In genomic region chr14:89773151-89773550, GRCh38 we compare ENCODE assay signal across 10 cellular contexts.
DNase-seq lines count a peak whose midpoint lies in the region; ATAC-seq, FAIRE-seq and TF ChIP-seq lines count a peak whose summit lies in the region.
"Had no signal": no experiment of that assay in that cellular context is flagged by ENCODE, and none has a peak within 500 bp of the region (broad histone marks: within the 10 kb centered on the region; RNA-seq: fewer than 3 reads in every experiment).

No MANE protein-coding gene starts in this region.

- in situ Hi-C loops in GM12878 (cut with MboI) = loop anchor here (5.0 to 25.0 kb wide), 2 partner anchors 341 to 736 kb away; no protein-coding TSS in a partner anchor

- ATAC-seq in GM18498 (IDR thresholded peaks at IDR 0.05; ENCODE audit: unreplicated experiment) (peak; percentile 37), HG03175 (IDR thresholded peaks at IDR 0.05; ENCODE audit: unreplicated experiment) (peak; percentile 38), GM12878 (peak; percentile 49)

- no peak overlapping the region; the same call in 1 of the 2 replicates for H3K9ac ChIP-seq in GM12878 (ENCODE audit: control insufficient read depth, insufficient read depth, low read length)
- H3K9ac ChIP-seq: parathyroid adenoma had no signal

- RAD21 ChIA-PET in GM12878 (lab: Charles Lee; ENCODE audit: unreplicated experiment) = interaction anchor here (1.2 to 1.4 kb wide), 2 partner anchors 132 to 437 kb away, joined by 3 read pairs; no protein-coding TSS in a partner anchor

- H3K79me2 ChIP-seq in GM12878 (ENCODE audit: control insufficient read depth, insufficient read depth, low read length) = no peaks in the 10 kb centered on the region
- H3K79me2 ChIP-seq: parathyroid adenoma had no signal

- SMC1A ChIA-PET in GM12878 (lab: Charles Lee; ENCODE audit: uncharacterized antibody, unreplicated experiment) = interaction anchor here (0.7 to 1.5 kb wide), 4 partner anchors 19 to 366 kb away, joined by 3 read pairs; no protein-coding TSS in a partner anchor

- POLR2A ChIA-PET in GM12878 (lab: Charles Lee) = interaction anchor here (0.6 kb wide), 1 partner anchor 19 kb away, joined by 3 read pairs; no protein-coding TSS in a partner anchor

- peak overlapping the region; percentile 34; the same call in 1 of the 2 replicates for H3K4me3 ChIP-seq in GM12878
- no peak overlapping the region for H3K4me3 ChIP-seq in effector memory CD4-positive, alpha-beta T cell (ENCODE audit: insufficient read depth, low read depth, low read length, poor library complexity, severe bottlenecking)
- H3K4me3 ChIP-seq: suprapubic skin had no signal

- TF ChIP-seq EP300 in GM12878 (IDR thresholded peaks at IDR 0.05; ENCODE audit: borderline replicate concordance in 1 of 2, control insufficient read depth in 1 of 2, low read depth in 2 of 2, low read length in 2 of 2) = no peak

- H3K36me3 ChIP-seq in GM12878 (ENCODE audit: control insufficient read depth in 2 of 2, insufficient read depth in 2 of 2, low read length in 1 of 2) = no peaks in the 10 kb centered on the region
- H3K36me3 ChIP-seq in effector memory CD4-positive, alpha-beta T cell (ENCODE audit: control insufficient read depth, insufficient read depth, low read length) = no peaks in the 10 kb centered on the region
- H3K36me3 ChIP-seq: suprapubic skin had no signal

- no peak for TF ChIP-seq POLR2A in GM12878 (IDR thresholded peaks at IDR 0.05; ENCODE audit: low read depth, low read length)

- H3K4me1 ChIP-seq in GM12878 (ENCODE audit: control insufficient read depth, insufficient read depth, low read length) = peaks cover 28% of the 10 kb centered on the region
- H3K4me1 ChIP-seq in effector memory CD4-positive, alpha-beta T cell (ENCODE audit: control insufficient read depth, insufficient read depth, low read length, poor library complexity, severe bottlenecking) = peaks cover 15% of the 10 kb centered on the region
- H3K4me1 ChIP-seq: parathyroid adenoma had no signal

- peak overlapping the region; percentile 98 for H3K4me2 ChIP-seq in GM12878 (ENCODE audit: control insufficient read depth, insufficient read depth)

- TF ChIP-seq RAD21 in GM12878 (IDR thresholded peaks at IDR 0.05; ENCODE audit: insufficient read depth, low read depth, low read length) = no peak

- no peak for FAIRE-seq in GM12878 (lab: Jason Lieb, UNC)

- 0% methylated on average over 7 of the region's 7 CpGs for WGBS in GM12878 (ENCODE audit: insufficient coverage, insufficient replicate concordance, low lambda C conversion rate, missing lambda C conversion rate)

- no TSS peak for BruUV-seq in GM12878 (replicated peaks; lab: Mats Ljungman, UMichigan)

- no peaks in the 10 kb centered on the region for H3K9me3 ChIP-seq in GM12878 (replicated peaks; ENCODE audit: control insufficient read depth, insufficient read depth, low read length)
- H3K9me3 ChIP-seq in effector memory CD4-positive, alpha-beta T cell (ENCODE audit: control insufficient read depth, low read length) = no peaks in the 10 kb centered on the region
- H3K9me3 ChIP-seq: suprapubic skin had no signal

- intact Hi-C loops in GM12878 (cut with micrococcal nuclease; ENCODE audit: unreplicated experiment) = loop anchor here (5.0 kb wide), 1 partner anchor 129 kb away; no protein-coding TSS in a partner anchor

- TF ChIP-seq CTCF in GM20000 (IDR thresholded peaks at IDR 0.05; ENCODE audit: extremely low read depth, missing control alignments) (no peak), GM12878 (IDR thresholded peaks at IDR 0.05 in 2 of 3, conservative IDR thresholded peaks at IDR 0.05 in 1 of 3; ENCODE audit: control insufficient read depth in 2 of 3, extremely low read depth in 1 of 3, insufficient read depth in 1 of 3, low read depth in 3 of 3, low read length in 3 of 3) (no peak)

- H4K20me1 ChIP-seq in GM12878 (ENCODE audit: control insufficient read depth, insufficient read depth) = no peaks in the 10 kb centered on the region

- peak overlapping the region; percentile 85 for H3K27ac ChIP-seq in GM12878 (ENCODE audit: control insufficient read depth, insufficient read depth)
- H3K27ac ChIP-seq in effector memory CD4-positive, alpha-beta T cell (ENCODE audit: insufficient read depth, low read length, poor library complexity, severe bottlenecking) = no peak overlapping the region
- H3K27ac ChIP-seq: parathyroid adenoma, suprapubic skin had no signal

- DNase-seq in GM20000 (ENCODE audit: low spot score) = peak; percentile 18
- DNase-seq in GM12878 (ENCODE audit: low read depth, low spot score) = no peak
- DNase-seq in D341Med (ENCODE audit: low spot score) = no peak
- DNase-seq in cerebellum (ENCODE audit: low spot score) = no peak
- no peak for DNase-seq in NCI-H1930 (lab: John Stamatoyannopoulos, UW)
- no peak for DNase-seq in effector memory CD4-positive, alpha-beta T cell

- CTCF ChIA-PET in GM12878 (lab: Yijun Ruan, JAX) = interaction anchor here (1.7 kb wide), 1 partner anchor 596 kb away, joined by 5 read pairs; no protein-coding TSS in a partner anchor

- no peaks in the 10 kb centered on the region for H3K27me3 ChIP-seq in GM12878 (replicated peaks in 1 of 2; ENCODE audit: control insufficient read depth in 2 of 2, insufficient read depth in 2 of 2, low read length in 1 of 2)
- no peaks in the 10 kb centered on the region for H3K27me3 ChIP-seq in effector memory CD4-positive, alpha-beta T cell (replicated peaks; ENCODE audit: control insufficient read depth, insufficient read depth, low read length, poor library complexity, severe bottlenecking)
- H3K27me3 ChIP-seq: suprapubic skin had no signal

- H2AFZ ChIP-seq in GM12878 (ENCODE audit: control insufficient read depth, low read depth, low read length) = peak overlapping the region; percentile 61
- H2AFZ ChIP-seq: parathyroid adenoma had no signal

TF ChIP-seq in GM12878, 131 proteins besides CTCF, POLR2A, EP300 and RAD21:
- TF ChIP-seq TCF3 (IDR thresholded peaks at IDR 0.05; ENCODE audit: borderline replicate concordance, insufficient read depth, low read depth, low read length) (0 out of 2 replicates have a peak, but pooled peaks have one; percentile 48), BCL11A (IDR thresholded peaks at IDR 0.05; ENCODE audit: low read depth, low read length) (no peak), PML (IDR thresholded peaks at IDR 0.05; ENCODE audit: low read length) (no peak), STAT3 (IDR thresholded peaks at IDR 0.05; ENCODE audit: low read depth, low read length) (no peak), TCF12 (IDR thresholded peaks at IDR 0.05; ENCODE audit: low read depth, low read length) (peak; percentile 49; the same call in 1 of the 2 replicates), MYC (IDR thresholded peaks at IDR 0.05; ENCODE audit: insufficient read depth, insufficient read length, insufficient replicate concordance, low read length, severe bottlenecking) (no peak), CREB1 (IDR thresholded peaks at IDR 0.05; ENCODE audit: low read depth) (no peak), TARDBP (IDR thresholded peaks at IDR 0.05; ENCODE audit: borderline replicate concordance) (no peak), BMI1 (IDR thresholded peaks at IDR 0.05; ENCODE audit: borderline replicate concordance) (no peak)
